ENCODE assay signal across 11 cellular contexts in the genomic region with DNA sequence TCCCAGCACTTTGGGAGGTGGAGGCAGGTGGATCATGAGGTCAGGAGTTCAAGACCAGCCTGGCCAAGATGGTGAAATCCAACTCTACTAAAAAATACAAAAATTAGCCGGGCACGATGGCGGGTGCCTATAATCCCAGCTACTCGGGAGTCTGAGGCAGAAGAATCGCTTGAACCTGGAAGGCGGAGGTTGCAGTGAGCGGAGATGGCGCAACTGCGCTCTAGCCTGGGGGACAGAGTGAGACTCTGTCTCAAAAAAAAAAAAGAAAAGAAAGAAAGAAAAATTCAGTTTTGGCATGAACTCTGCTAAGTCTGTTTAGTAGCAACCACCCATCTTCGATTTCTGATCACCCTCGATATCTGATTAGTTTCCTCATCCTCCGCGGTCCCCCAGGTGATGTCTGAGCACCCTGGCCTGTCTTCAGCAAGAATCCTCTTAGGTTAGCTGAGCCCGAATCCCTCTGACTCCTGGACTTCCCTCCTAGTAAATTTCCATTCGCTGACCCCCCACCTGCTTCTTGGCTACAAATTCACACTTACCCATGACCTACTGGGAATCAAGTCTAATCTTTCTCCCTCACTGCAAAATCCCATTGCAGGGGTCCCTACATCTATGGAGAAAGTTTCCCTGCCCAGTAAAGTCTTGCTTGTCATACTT. TPM values are rescaled to one million over a fixed set of nuclear protein-coding genes. Genes with fewer than 3 reads are reported as not detected.
DNase-seq lines count a peak whose midpoint lies in the region; ATAC-seq and TF ChIP-seq lines count a peak whose summit lies in the region.
"Had no signal": no experiment of that assay in that cellular context is flagged by ENCODE, and none has a peak within 500 bp of the region (broad histone marks: within the 10 kb centered on the region; RNA-seq: fewer than 3 reads in every experiment).

No MANE protein-coding gene starts in this region.

- no peaks in the 10 kb centered on the region for H3K27me3 ChIP-seq in HUES48 (ENCODE audit: control insufficient read depth, insufficient read depth, low read length)
- no peaks in the 10 kb centered on the region for H3K27me3 ChIP-seq in colonic mucosa
- H3K27me3 ChIP-seq in muscle layer of colon (ENCODE audit: control insufficient read depth in 1 of 2, insufficient read depth in 2 of 2, low read length in 2 of 2) = no peaks in the 10 kb centered on the region
- no peaks in the 10 kb centered on the region for H3K27me3 ChIP-seq in thyroid gland
- H3K27me3 ChIP-seq: body of pancreas had no signal

- no peak for TF ChIP-seq POLR2A in thyroid gland (IDR thresholded peaks at IDR 0.05)

- no peaks in the 10 kb centered on the region for H3K9me3 ChIP-seq in HUES48 (ENCODE audit: control insufficient read depth, insufficient read depth, low read length)
- H3K9me3 ChIP-seq in colonic mucosa = no peaks in the 10 kb centered on the region
- H3K9me3 ChIP-seq in muscle layer of colon (ENCODE audit: low read length) = no peaks in the 10 kb centered on the region
- no peaks in the 10 kb centered on the region for H3K9me3 ChIP-seq in thyroid gland
- H3K9me3 ChIP-seq: body of pancreas, SJCRH30 had no signal

- H3K9ac ChIP-seq in HUES48 (ENCODE audit: low read depth, low read length) = no peak overlapping the region
- H3K9ac ChIP-seq in colonic mucosa (ENCODE audit: low read depth in 2 of 2, low read length in 2 of 2) = no peak overlapping the region
- no peak overlapping the region for H3K9ac ChIP-seq in muscle layer of colon (ENCODE audit: low read length)

- no peak for ATAC-seq in HG03457 (IDR thresholded peaks at IDR 0.05; ENCODE audit: unreplicated experiment)
- ATAC-seq in HG02642 (IDR thresholded peaks at IDR 0.05; ENCODE audit: poor library complexity, unreplicated experiment) = no peak
- no peak for ATAC-seq in HG02798 (IDR thresholded peaks at IDR 0.05; ENCODE audit: poor library complexity, unreplicated experiment)

- no peak overlapping the region for H3K4me3 ChIP-seq in HUES48 (ENCODE audit: low read depth, low read length)
- no peak overlapping the region for H3K4me3 ChIP-seq in colonic mucosa
- no peak overlapping the region for H3K4me3 ChIP-seq in muscle layer of colon (ENCODE audit: low read depth in 1 of 2, low read length in 2 of 2)
- no peak overlapping the region for H3K4me3 ChIP-seq in thyroid gland (replicated peaks in 1 of 3)
- H3K4me3 ChIP-seq: body of pancreas had no signal

- H3K27ac ChIP-seq in HUES48 (ENCODE audit: low read depth, low read length) = peak overlapping the region; percentile 77
- peak overlapping the region; percentile 25 for H3K27ac ChIP-seq in colonic mucosa
- H3K27ac ChIP-seq in muscle layer of colon (ENCODE audit: low read depth, low read length) = peak overlapping the region; percentile 78
- H3K27ac ChIP-seq in thyroid gland = peak overlapping the region; percentile 43 to 99 (median 94)
- H3K27ac ChIP-seq: SJCRH30 had no signal

- DNase-seq in colonic mucosa = no peak
- DNase-seq in thyroid gland = no peak
- no peak for DNase-seq in NCI-H82 treated with DMSO at 0.1 percent for 48 hours (lab: John Stamatoyannopoulos, UW; ENCODE audit: unreplicated experiment)
- DNase-seq: stimulated activated CD4-positive, alpha-beta T cell treated with anti-CD3 and anti-CD28 coated beads, Interleukin-2, amount 100 ng/mL, for 24 hours had no signal

- intact Hi-C loops in colonic mucosa (cut with DNase I) (no loop called here), thyroid gland (cut with DNase I) (no loop called here)

- no peaks in the 10 kb centered on the region for H3K36me3 ChIP-seq in HUES48 (ENCODE audit: control insufficient read depth, insufficient read depth, low read length)
- H3K36me3 ChIP-seq in colonic mucosa = no peaks in the 10 kb centered on the region
- H3K36me3 ChIP-seq in muscle layer of colon (ENCODE audit: insufficient read depth, low read length) = no peaks in the 10 kb centered on the region
- H3K36me3 ChIP-seq in thyroid gland = no peaks in the 10 kb centered on the region
- H3K36me3 ChIP-seq: SJCRH30 had no signal

- TF ChIP-seq CTCF in colonic mucosa (IDR thresholded peaks at IDR 0.05) (no peak), thyroid gland (IDR thresholded peaks at IDR 0.05) (no peak)

- H3K4me1 ChIP-seq in HUES48 (ENCODE audit: control insufficient read depth, insufficient read depth, low read length) (peaks cover 47% of the 10 kb centered on the region), colonic mucosa (no peaks in the 10 kb centered on the region), muscle layer of colon (ENCODE audit: insufficient read depth, low read length) (peaks cover 19% of the 10 kb centered on the region), thyroid gland (peaks cover 40 to 41% of the 10 kb centered on the region in 2 donors)
- H3K4me1 ChIP-seq: SJCRH30 had no signal

- 94% methylated on average over 15 of the region's 15 CpGs for WGBS in thyroid gland, 2 donors

RNA-seq across cellular contexts. Expression of a gene that starts 0.9 kb away (rescaled TPM):
- 10 to 100 TPM in 1 of 2 donors, 1 to 10 TPM in 1; 1.4 to 30.8 TPM for total RNA-seq in colonic mucosa
- 10 to 100 TPM; 39.0 to 73.9 (median 53.0) TPM for total RNA-seq in thyroid gland

Comparison
In these comparisons a context has a peak if more than half of its experiments do, and no peak if none do; other contexts are left out.
1. H3K27ac ChIP-seq: peak in every context shown above with its lines; median percentile 94 in thyroid gland; 78 in muscle layer of colon; 77 in HUES48; 25 in colonic mucosa.